Comparison of ENCODE assay signal across 8 cellular contexts in genomic region chr1:224623743-224624333, GRCh38. TPM values are rescaled to one million over a fixed set of nuclear protein-coding genes. Genes with fewer than 3 reads are reported as not detected.
A peak's percentile ranks its signal among the peaks of the same experiment; 100 is the strongest.
DNase-seq lines count a peak whose midpoint lies in the region; ATAC-seq and TF ChIP-seq lines count a peak whose summit lies in the region.

No MANE protein-coding gene starts in this region.

- no peak overlapping the region for H3K4me3 ChIP-seq in lung

- peaks cover 0 to 6% of the 10 kb centered on the region in 2 donors for H3K9me3 ChIP-seq in lung (ENCODE audit: control insufficient read depth in 2 of 2, insufficient read depth in 1 of 2, low read length in 1 of 2)

- no peak overlapping the region for H3K27ac ChIP-seq in lung (ENCODE audit: low read depth in 1 of 2, low read length in 1 of 2)

- H3K4me1 ChIP-seq in lung (ENCODE audit: control insufficient read depth in 2 of 2, insufficient read depth in 2 of 2, low read length in 2 of 2) = peaks cover 0 to 6% of the 10 kb centered on the region in 2 donors

- H3K4me1 Mint-ChIP-seq in nephron progenitor cell = peaks cover 7% of the 10 kb centered on the region

- H3K27ac Mint-ChIP-seq in nephron progenitor cell = no peak overlapping the region

- H3K4me3 Mint-ChIP-seq in nephron progenitor cell = no peak overlapping the region

- peaks cover 13% of the 10 kb centered on the region for H3K36me3 Mint-ChIP-seq in nephron progenitor cell (ENCODE audit: low read depth)

- peaks cover 17% of the 10 kb centered on the region for H3K9me3 Mint-ChIP-seq in nephron progenitor cell

- ATAC-seq in HG03095 (IDR thresholded peaks at IDR 0.05; ENCODE audit: unreplicated experiment) = peak; percentile 89
- peak; percentile 12 for ATAC-seq in lung (ENCODE audit: insufficient read depth, low FRiP score)

- peaks cover 55% of the 10 kb centered on the region for H3K27me3 Mint-ChIP-seq in nephron progenitor cell (ENCODE audit: low read depth, poor library complexity)

- H3K36me3 ChIP-seq in lung (ENCODE audit: control insufficient read depth in 2 of 2, insufficient read depth in 2 of 2, low read length in 2 of 2) = no peaks in the 10 kb centered on the region

- DNase-seq in activated gamma-delta T cell treated with Interleukin-2 at 50 U/mL for 16 hours (peak; percentile 71), activated gamma-delta T cell (lab: John Stamatoyannopoulos, UW) (no peak), RPMI8226 (peak; percentile 62), lung (ENCODE audit: low spot score) (no peak), nephron progenitor cell (no peak), NCI-H2171 (lab: John Stamatoyannopoulos, UW) (no peak)
- peak; percentile 41 for DNase-seq in activated T-helper 9 cell treated with anti-CD3 and anti-CD28 coated beads, Interleukin-2, amount 50 U/mL, for 16 hours (ENCODE audit: low read depth)

- H3K27me3 ChIP-seq in lung (ENCODE audit: control insufficient read depth, insufficient read depth) = no peaks in the 10 kb centered on the region

- 15 to 31% methylated on average over 7 of the region's 7 CpGs for WGBS in lung, 2 donors

- TF ChIP-seq CTCF in lung (IDR thresholded peaks at IDR 0.05; ENCODE audit: control extremely low read depth, extremely low read depth) (no peak), nephron progenitor cell (IDR thresholded peaks at IDR 0.05) (no peak)

RNA-seq across cellular contexts. Expression of gene CNIH3, which starts 7.7 kb away (rescaled TPM):
- total RNA-seq in lung = 1 to 10 TPM; 3.1 to 5.2 TPM
- polyA plus RNA-seq in lung = 1 to 10 TPM in 1 of 2 donors, under 1 TPM in 1; 0.70 to 2.8 TPM

Comparison
In these comparisons a context has a peak if more than half of its experiments do, and no peak if none do; other contexts are left out.
1. DNase-seq: peak in activated gamma-delta T cell treated with Interleukin-2 at 50 U/mL for 16 hours (single experiment), RPMI8226 (single experiment) and activated T-helper 9 cell treated with anti-CD3 and anti-CD28 coated beads, Interleukin-2, amount 50 U/mL, for 16 hours (single experiment); none in activated gamma-delta T cell (single experiment), lung (single experiment), nephron progenitor cell (single experiment) and NCI-H2171 (single experiment).